ENCODE assay signal across 14 cellular contexts in the genomic region with DNA sequence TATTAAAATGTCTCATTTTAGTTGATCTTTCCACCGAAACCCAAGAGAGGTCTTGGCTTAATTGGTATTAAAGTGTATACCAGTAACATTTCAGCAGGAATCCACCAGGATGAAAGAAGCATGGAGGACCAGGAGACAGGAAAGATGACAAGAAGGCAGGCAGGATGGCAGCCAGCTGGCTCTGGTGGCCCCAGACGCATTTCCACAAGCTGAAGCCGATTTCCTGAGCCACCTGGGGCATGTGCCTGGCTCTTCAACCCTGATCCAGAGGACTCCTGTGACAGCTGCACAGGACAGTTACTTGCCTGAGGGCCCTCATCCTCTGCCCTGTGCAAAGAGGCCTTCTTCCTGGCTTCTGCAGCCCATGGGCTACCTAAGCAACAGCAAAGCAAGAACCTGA.
"Had no signal": no experiment of that assay in that cellular context is flagged by ENCODE, and none has a peak within 500 bp of the region (broad histone marks: within the 10 kb centered on the region; RNA-seq: fewer than 3 reads in every experiment).

No MANE protein-coding gene starts in this region.

- ATAC-seq: gastrocnemius medialis; left lobe of liver; stimulated activated naive CD8-positive, alpha-beta T cell treated with anti-CD3 and anti-CD28 coated beads, Interleukin-15, amount 100 ng/mL, for 72 hours had no signal

- H3K4me3 ChIP-seq: gastrocnemius medialis, heart right ventricle, pancreas, testis had no signal

- H3K27ac ChIP-seq: epithelial cell of prostate, gastrocnemius medialis, pancreas, testis had no signal

- H3K9me3 ChIP-seq: gastrocnemius medialis, heart right ventricle, pancreas, testis had no signal

- DNase-seq: activated CD4-positive, alpha-beta T cell treated with anti-CD3 and anti-CD28 coated beads for 1 hour; activated CD8-positive, alpha-beta memory T cell treated with anti-CD3 and anti-CD28 coated beads for 24 hours; effector memory CD4-positive, alpha-beta T cell; gastrocnemius medialis; heart right ventricle; islet precursor cell; mesenchymal stem cell; pancreas; stimulated activated CD4-positive, alpha-beta T cell treated with anti-CD3 and anti-CD28 coated beads, Interleukin-2, amount 100 ng/mL, for 48 hours; stimulated activated naive CD8-positive, alpha-beta T cell treated with anti-CD3 and anti-CD28 coated beads, Interleukin-15, amount 100 ng/mL, for 72 hours; T-helper 9 cell; testis had no signal

- H3K9me3 Mint-ChIP-seq: stimulated activated naive CD8-positive, alpha-beta T cell treated with anti-CD3 and anti-CD28 coated beads, Interleukin-15, amount 100 ng/mL, for 72 hours had no signal

- H3K27me3 ChIP-seq: gastrocnemius medialis, heart right ventricle, pancreas, testis had no signal

- H3K4me3 Mint-ChIP-seq: stimulated activated naive CD8-positive, alpha-beta T cell treated with anti-CD3 and anti-CD28 coated beads, Interleukin-15, amount 100 ng/mL, for 72 hours had no signal

- H3K27me3 Mint-ChIP-seq: stimulated activated naive CD8-positive, alpha-beta T cell treated with anti-CD3 and anti-CD28 coated beads, Interleukin-15, amount 100 ng/mL, for 72 hours had no signal

- H3K4me1 ChIP-seq: gastrocnemius medialis, pancreas, testis had no signal
